Comparison of ENCODE assay signal across 8 cellular contexts in genomic region chr2:143730155-143730949, GRCh38.
DNase-seq lines count a peak whose midpoint lies in the region; ATAC-seq and TF ChIP-seq lines count a peak whose summit lies in the region.

No MANE protein-coding gene starts in this region.

- H3K36me3 ChIP-seq in SK-N-SH (replicated peaks in 1 of 2; ENCODE audit: control insufficient read depth in 1 of 2, insufficient read depth in 2 of 2, low read length in 1 of 2) (no peaks in the 10 kb centered on the region), neuronal stem cell (replicated peaks in 1 of 2; ENCODE audit: control insufficient read depth in 2 of 2, insufficient read depth in 2 of 2, low read length in 2 of 2) (no peaks in the 10 kb centered on the region)

- peak overlapping the region; percentile 9 for H3K4me3 Mint-ChIP-seq in activated T-helper 2 cell treated with anti-CD3 and anti-CD28 coated beads, Interferon-gamma antibody, Interleukin-2, Interleukin-4, amounts not matched to agents 10 μg/mL and 5 μg/mL and 100 μg/mL, durations not matched to agents 14 hours and 24 hours and 36 hours (ENCODE audit: low read depth)

- H2AFZ ChIP-seq in SK-N-SH (ENCODE audit: low read depth) (no peak overlapping the region), neuronal stem cell (ENCODE audit: low read length) (no peak overlapping the region)

- H3K27me3 Mint-ChIP-seq in activated T-helper 2 cell treated with anti-CD3 and anti-CD28 coated beads, Interferon-gamma antibody, Interleukin-2, Interleukin-4, amounts not matched to agents 10 μg/mL and 5 μg/mL and 100 μg/mL, durations not matched to agents 14 hours and 24 hours and 36 hours (ENCODE audit: low read depth), result no peaks in the 10 kb centered on the region

- H3K27ac ChIP-seq in SK-N-SH (ENCODE audit: low read depth in 2 of 2, low read length in 1 of 2) (no peak overlapping the region), neuronal stem cell (replicated peaks; ENCODE audit: low read length) (no peak overlapping the region)

- no peak overlapping the region for H2BK15ac ChIP-seq in neuronal stem cell (ENCODE audit: low read length)

- H2BK5ac ChIP-seq in neuronal stem cell (ENCODE audit: low read length), result no peak overlapping the region

- H2AK5ac ChIP-seq in neuronal stem cell (ENCODE audit: low read depth, low read length), result no peak overlapping the region

- H3K79me1 ChIP-seq in neuronal stem cell (ENCODE audit: low read depth, low read length), result no peaks in the 10 kb centered on the region

- H4K20me1 ChIP-seq in SK-N-SH (ENCODE audit: insufficient read depth), result no peaks in the 10 kb centered on the region

- ATAC-seq in GM19455 (IDR thresholded peaks at IDR 0.05; ENCODE audit: unreplicated experiment) (peak; percentile 75), HG03432 (IDR thresholded peaks at IDR 0.05; ENCODE audit: unreplicated experiment) (peak; percentile 88)

- H3K27ac Mint-ChIP-seq in activated T-helper 2 cell treated with anti-CD3 and anti-CD28 coated beads, Interferon-gamma antibody, Interleukin-2, Interleukin-4, amounts not matched to agents 10 μg/mL and 5 μg/mL and 100 μg/mL, durations not matched to agents 14 hours and 24 hours and 36 hours, result peak overlapping the region; percentile 67

- H3K14ac ChIP-seq in neuronal stem cell (ENCODE audit: low read length), result no peak overlapping the region

- H3K9me3 ChIP-seq in SK-N-SH (no peaks in the 10 kb centered on the region), neuronal stem cell (replicated peaks in 1 of 2; ENCODE audit: control insufficient read depth in 2 of 2, insufficient read depth in 1 of 2, low read depth in 1 of 2, low read length in 2 of 2) (no peaks in the 10 kb centered on the region)

- H3K4me3 ChIP-seq in SK-N-SH (ENCODE audit: low read depth in 2 of 2, low read length in 1 of 2) (no peak overlapping the region), neuronal stem cell (ENCODE audit: low read length in 2 of 2) (no peak overlapping the region)

- no peak overlapping the region for H2BK120ac ChIP-seq in neuronal stem cell (ENCODE audit: low read depth, low read length)

- no peak for TF ChIP-seq CTCF in SK-N-SH (IDR thresholded peaks at IDR 0.05)

- H3K4me2 ChIP-seq in SK-N-SH (no peak overlapping the region), neuronal stem cell (ENCODE audit: insufficient read depth, low read length, poor library complexity, severe bottlenecking) (no peak overlapping the region)

- no peaks in the 10 kb centered on the region for H3K79me2 ChIP-seq in SK-N-SH (ENCODE audit: insufficient read depth)

- WGBS in SK-N-SH (ENCODE audit: low lambda C conversion rate), result 73% methylated on average over 6 of the region's 6 CpGs
- no CpG with 5 or more reads among the region's 6 CpGs for WGBS in neuronal stem cell (ENCODE audit: extremely low coverage in 2 of 2, insufficient read length in 2 of 2, insufficient replicate concordance in 1 of 2), 2 donors

- H3K9ac ChIP-seq in SK-N-SH, result no peak overlapping the region
- no peak overlapping the region for H3K9ac ChIP-seq in neuronal stem cell (ENCODE audit: low read depth, low read length, poor library complexity)

- H2BK12ac ChIP-seq in neuronal stem cell (ENCODE audit: low read length), result no peak overlapping the region

- DNase-seq in EH (ENCODE audit: low read depth) (peak; percentile 25), SK-N-SH (no peak), NCI-H1694 treated with DMSO at 0.1 percent for 48 hours (lab: John Stamatoyannopoulos, UW) (no peak), NK-92 (lab: John Stamatoyannopoulos, UW; ENCODE audit: unreplicated experiment) (no peak), neuronal stem cell (ENCODE audit: low spot score) (no peak)
- DNase-seq in activated T-helper 2 cell treated with anti-CD3 and anti-CD28 coated beads, Interferon-gamma antibody, Interleukin-2, Interleukin-4, amounts not matched to agents 10 μg/mL and 5 μg/mL and 100 μg/mL, durations not matched to agents 14 hours and 24 hours and 36 hours (ENCODE audit: low spot score), result no peak

- CTCF ChIA-PET in SK-N-SH (lab: Yijun Ruan, JAX), result interaction anchor here (1.0 kb wide), 1 partner anchor 9 kb away, joined by 3 read pairs; no protein-coding TSS in a partner anchor

- no peak overlapping the region for H3K23ac ChIP-seq in neuronal stem cell (ENCODE audit: low read depth, low read length, poor library complexity)

- H4K91ac ChIP-seq in neuronal stem cell (ENCODE audit: low read depth, low read length, poor library complexity), result no peak overlapping the region

- no peaks in the 10 kb centered on the region for H3K27me3 ChIP-seq in SK-N-SH (ENCODE audit: insufficient read depth)
- H3K27me3 ChIP-seq in neuronal stem cell (ENCODE audit: control insufficient read depth in 3 of 3, insufficient read depth in 3 of 3, low read depth in 1 of 3, low read length in 3 of 3), result no peaks in the 10 kb centered on the region

- no peak overlapping the region for H3K4ac ChIP-seq in neuronal stem cell (ENCODE audit: low read length)

- no peaks in the 10 kb centered on the region for H3K9me3 Mint-ChIP-seq in activated T-helper 2 cell treated with anti-CD3 and anti-CD28 coated beads, Interferon-gamma antibody, Interleukin-2, Interleukin-4, amounts not matched to agents 10 μg/mL and 5 μg/mL and 100 μg/mL, durations not matched to agents 14 hours and 24 hours and 36 hours

- no peak overlapping the region for H3K18ac ChIP-seq in neuronal stem cell (ENCODE audit: low read length)

- no peak overlapping the region for H4K8ac ChIP-seq in neuronal stem cell (ENCODE audit: low read depth, low read length)

- no peaks in the 10 kb centered on the region for H3K9me2 ChIP-seq in SK-N-SH

- H3K36me3 Mint-ChIP-seq in activated T-helper 2 cell treated with anti-CD3 and anti-CD28 coated beads, Interferon-gamma antibody, Interleukin-2, Interleukin-4, amounts not matched to agents 10 μg/mL and 5 μg/mL and 100 μg/mL, durations not matched to agents 14 hours and 24 hours and 36 hours (ENCODE audit: low read depth), result peaks cover 21% of the 10 kb centered on the region

- H3K4me1 Mint-ChIP-seq in activated T-helper 2 cell treated with anti-CD3 and anti-CD28 coated beads, Interferon-gamma antibody, Interleukin-2, Interleukin-4, amounts not matched to agents 10 μg/mL and 5 μg/mL and 100 μg/mL, durations not matched to agents 14 hours and 24 hours and 36 hours (ENCODE audit: low read depth), result peaks cover 24% of the 10 kb centered on the region

- H3F3A ChIP-seq in SK-N-SH (replicated peaks; ENCODE audit: insufficient read depth), result no peaks in the 10 kb centered on the region

- no peak for TF ChIP-seq EP300 in SK-N-SH (IDR thresholded peaks at IDR 0.05; ENCODE audit: borderline replicate concordance in 1 of 2, low read depth in 1 of 2, low read length in 1 of 2)

- no peak for TF ChIP-seq RAD21 in SK-N-SH (IDR thresholded peaks at IDR 0.05; ENCODE audit: low read length)

- intact Hi-C loops in activated T-helper 2 cell treated with anti-CD3 and anti-CD28 coated beads, Interferon-gamma antibody, Interleukin-2, Interleukin-4, amounts not matched to agents 10 μg/mL and 5 μg/mL and 100 μg/mL, durations not matched to agents 14 hours and 24 hours and 36 hours (cut with micrococcal nuclease), result loop anchor here (1.0 to 2.0 kb wide), 4 partner anchors 26 to 602 kb away; a partner anchor contains a TSS

- peaks cover 0 to 13% of the 10 kb centered on the region in 2 experiments; a peak in 2 of 4 replicates for H3K4me1 ChIP-seq in SK-N-SH (ENCODE audit: control insufficient read depth in 1 of 2, insufficient read depth in 2 of 2, low read depth in 1 of 2, low read length in 1 of 2)
- H3K4me1 ChIP-seq in neuronal stem cell (ENCODE audit: control insufficient read depth in 2 of 2, insufficient read depth in 1 of 2, low read depth in 1 of 2, low read length in 2 of 2), result no peaks in the 10 kb centered on the region

- POLR2A ChIA-PET in SK-N-SH (lab: Yijun Ruan, JAX), result no interaction called here

TF ChIP-seq in SK-N-SH, 30 proteins besides CTCF, POLR2A, EP300 and RAD21 (continues in another document):
- TF ChIP-seq ELF1 (IDR thresholded peaks at IDR 0.05) (no peak), RXRA (IDR thresholded peaks at IDR 0.05; ENCODE audit: borderline replicate concordance, low read depth) (no peak), EZH2phosphoT487 (IDR thresholded peaks at IDR 0.05; ENCODE audit: borderline replicate concordance, low read depth) (no peak), MAX (IDR thresholded peaks at IDR 0.05; ENCODE audit: low read depth) (no peak), IRF3 (IDR thresholded peaks at IDR 0.05; ENCODE audit: low read depth, low read length) (no peak), TAF1 (IDR thresholded peaks at IDR 0.05; ENCODE audit: borderline replicate concordance, low read depth, low read length) (no peak), GABPA (IDR thresholded peaks at IDR 0.05; ENCODE audit: low read depth) (no peak), SIN3A (IDR thresholded peaks at IDR 0.05; ENCODE audit: borderline replicate concordance, low read depth, low read length) (no peak), MEF2A (IDR thresholded peaks at IDR 0.05; ENCODE audit: borderline replicate concordance, low read depth) (no peak)
- TF ChIP-seq, protein P1, sequence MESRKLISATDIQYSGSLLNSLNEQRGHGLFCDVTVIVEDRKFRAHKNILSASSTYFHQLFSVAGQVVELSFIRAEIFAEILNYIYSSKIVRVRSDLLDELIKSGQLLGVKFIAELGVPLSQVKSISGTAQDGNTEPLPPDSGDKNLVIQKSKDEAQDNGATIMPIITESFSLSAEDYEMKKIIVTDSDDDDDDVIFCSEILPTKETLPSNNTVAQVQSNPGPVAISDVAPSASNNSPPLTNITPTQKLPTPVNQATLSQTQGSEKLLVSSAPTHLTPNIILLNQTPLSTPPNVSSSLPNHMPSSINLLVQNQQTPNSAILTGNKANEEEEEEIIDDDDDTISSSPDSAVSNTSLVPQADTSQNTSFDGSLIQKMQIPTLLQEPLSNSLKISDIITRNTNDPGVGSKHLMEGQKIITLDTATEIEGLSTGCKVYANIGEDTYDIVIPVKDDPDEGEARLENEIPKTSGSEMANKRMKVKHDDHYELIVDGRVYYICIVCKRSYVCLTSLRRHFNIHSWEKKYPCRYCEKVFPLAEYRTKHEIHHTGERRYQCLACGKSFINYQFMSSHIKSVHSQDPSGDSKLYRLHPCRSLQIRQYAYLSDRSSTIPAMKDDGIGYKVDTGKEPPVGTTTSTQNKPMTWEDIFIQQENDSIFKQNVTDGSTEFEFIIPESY (IDR thresholded peaks at IDR 0.05; ENCODE audit: borderline replicate concordance, low read depth), result no peak
